In the genomic region with DNA sequence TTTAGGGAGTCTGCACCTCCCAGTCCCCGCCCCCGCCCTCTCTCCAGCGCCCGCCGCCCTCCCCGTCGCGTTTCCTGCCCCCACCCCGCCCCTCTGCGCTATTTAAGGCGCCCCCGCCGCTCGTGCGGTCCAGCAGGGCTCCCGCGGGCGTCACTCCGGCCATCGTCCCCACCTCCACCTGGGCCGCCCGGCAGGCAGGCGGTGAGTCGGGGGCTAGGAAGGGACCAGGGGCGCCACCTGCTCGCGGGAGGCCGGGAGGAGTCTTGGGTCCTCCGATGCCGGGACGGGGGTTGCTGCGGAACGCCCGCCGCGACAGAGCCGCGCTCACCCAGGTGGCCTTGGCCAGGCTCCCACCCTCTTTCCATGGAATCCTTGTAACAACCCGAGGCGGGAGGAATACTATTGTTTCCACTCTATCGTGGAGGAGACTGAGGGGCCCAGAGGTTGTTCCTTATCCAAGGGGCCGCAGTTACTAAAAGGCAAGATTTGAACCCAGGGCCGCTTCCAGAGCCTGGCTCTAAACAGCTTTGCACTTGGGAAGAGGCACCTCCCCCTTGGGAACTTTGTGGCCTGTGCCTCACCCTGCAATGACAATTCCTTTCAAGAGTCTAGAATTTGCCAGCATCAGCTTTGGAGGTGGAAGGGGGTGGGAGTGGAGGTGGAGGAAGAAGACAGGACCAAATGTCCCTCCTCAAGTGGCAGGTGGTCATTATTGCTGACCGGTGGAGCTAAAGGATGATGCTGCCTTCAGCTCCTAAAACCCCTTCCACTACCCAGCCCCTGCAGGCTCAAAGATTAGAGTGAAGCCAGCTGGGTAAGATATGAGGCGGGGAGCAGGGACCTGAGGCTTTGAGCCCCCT, we compare ENCODE assay signal across 1 cellular context.
TF ChIP-seq lines count a peak whose summit lies in the region.

Gene GJA4, plus strand, starts transcription at position 132 of the 860 bp plus-strand sequence. CDS start 1,215 bp downstream, outside the sequence.

TF ChIP-seq in H1, 55 proteins besides CTCF, POLR2A, EP300 and RAD21 (continued from another document):
- TF ChIP-seq TAF1 (IDR thresholded peaks at IDR 0.05; ENCODE audit: low read depth, low read length) (no peak), CTBP2 (IDR thresholded peaks at IDR 0.05; ENCODE audit: borderline replicate concordance, insufficient read depth, insufficient read length, low read length) (no peak), KDM4A (IDR thresholded peaks at IDR 0.05; ENCODE audit: low read depth, low read length, severe bottlenecking) (peak; percentile 65), CBX5 (IDR thresholded peaks at IDR 0.05; ENCODE audit: low read depth, low read length) (no peak), FOSL1 (IDR thresholded peaks at IDR 0.05; ENCODE audit: insufficient read depth, low read depth, low read length) (no peak), BRCA1 (IDR thresholded peaks at IDR 0.05; ENCODE audit: low read depth, low read length) (no peak), EZH2 (IDR thresholded peaks at IDR 0.05; ENCODE audit: low read depth, low read length, severe bottlenecking) (peak; percentile 25), GTF2F1 (IDR thresholded peaks at IDR 0.05; ENCODE audit: borderline replicate concordance, low read depth, low read length) (no peak), NANOG (IDR thresholded peaks at IDR 0.05; ENCODE audit: insufficient read depth, low read depth, low read length, poor library complexity, severe bottlenecking) (no peak), ZNF274 (IDR thresholded peaks at IDR 0.05; ENCODE audit: borderline replicate concordance, extremely low read depth, low read length) (no peak), SAP30 (IDR thresholded peaks at IDR 0.05; ENCODE audit: insufficient read depth, insufficient replicate concordance, low read length) (no peak), BCL11A (IDR thresholded peaks at IDR 0.05; ENCODE audit: low read depth in 2 of 2, low read length in 2 of 2) (no peak), SIN3A (conservative IDR thresholded peaks at IDR 0.05 in 1 of 2, IDR thresholded peaks at IDR 0.05 in 1 of 2; ENCODE audit: low read depth in 1 of 2, low read length in 2 of 2) (no peak), RBBP5 (IDR thresholded peaks at IDR 0.05; ENCODE audit: borderline replicate concordance, low read depth, low read length) (peak; percentile 44; the same call in 1 of the 2 replicates), JUND (IDR thresholded peaks at IDR 0.05; ENCODE audit: low read length) (no peak), ASH2L (IDR thresholded peaks at IDR 0.05; ENCODE audit: low read length) (no peak)
- TF ChIP-seq, protein P1, sequence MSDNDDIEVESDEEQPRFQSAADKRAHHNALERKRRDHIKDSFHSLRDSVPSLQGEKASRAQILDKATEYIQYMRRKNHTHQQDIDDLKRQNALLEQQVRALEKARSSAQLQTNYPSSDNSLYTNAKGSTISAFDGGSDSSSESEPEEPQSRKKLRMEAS (IDR thresholded peaks at IDR 0.05) = no peak
- TF ChIP-seq, protein P2, sequence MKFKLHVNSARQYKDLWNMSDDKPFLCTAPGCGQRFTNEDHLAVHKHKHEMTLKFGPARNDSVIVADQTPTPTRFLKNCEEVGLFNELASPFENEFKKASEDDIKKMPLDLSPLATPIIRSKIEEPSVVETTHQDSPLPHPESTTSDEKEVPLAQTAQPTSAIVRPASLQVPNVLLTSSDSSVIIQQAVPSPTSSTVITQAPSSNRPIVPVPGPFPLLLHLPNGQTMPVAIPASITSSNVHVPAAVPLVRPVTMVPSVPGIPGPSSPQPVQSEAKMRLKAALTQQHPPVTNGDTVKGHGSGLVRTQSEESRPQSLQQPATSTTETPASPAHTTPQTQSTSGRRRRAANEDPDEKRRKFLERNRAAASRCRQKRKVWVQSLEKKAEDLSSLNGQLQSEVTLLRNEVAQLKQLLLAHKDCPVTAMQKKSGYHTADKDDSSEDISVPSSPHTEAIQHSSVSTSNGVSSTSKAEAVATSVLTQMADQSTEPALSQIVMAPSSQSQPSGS (IDR thresholded peaks at IDR 0.05; ENCODE audit: low read length) = no peak
